Comparison of ENCODE assay signal across 1 cellular context in the genomic region with DNA sequence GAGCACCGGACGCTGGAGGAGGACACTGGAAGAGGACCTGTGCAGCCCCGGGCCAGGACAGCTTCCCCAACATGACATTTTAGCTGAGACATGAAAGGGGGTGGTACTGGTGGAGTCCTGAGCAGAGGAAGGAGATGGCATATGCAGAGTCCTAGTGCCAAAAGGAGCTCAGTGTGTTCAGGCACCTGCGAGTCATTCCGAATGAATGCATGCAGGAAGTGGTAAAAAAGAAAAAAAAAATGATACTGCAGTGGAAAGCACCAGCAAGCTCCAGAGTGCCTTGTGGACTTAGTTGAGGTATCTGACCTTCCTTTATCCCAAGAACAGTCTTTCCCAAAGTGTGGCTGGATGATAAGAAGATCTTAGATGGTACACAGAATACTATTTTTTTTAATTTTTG.
TF ChIP-seq lines count a peak whose summit lies in the region.

No MANE protein-coding gene starts in this region.

TF ChIP-seq in IMR-90, 13 proteins besides CTCF, POLR2A, EP300 and RAD21:
- TF ChIP-seq, protein P1, sequence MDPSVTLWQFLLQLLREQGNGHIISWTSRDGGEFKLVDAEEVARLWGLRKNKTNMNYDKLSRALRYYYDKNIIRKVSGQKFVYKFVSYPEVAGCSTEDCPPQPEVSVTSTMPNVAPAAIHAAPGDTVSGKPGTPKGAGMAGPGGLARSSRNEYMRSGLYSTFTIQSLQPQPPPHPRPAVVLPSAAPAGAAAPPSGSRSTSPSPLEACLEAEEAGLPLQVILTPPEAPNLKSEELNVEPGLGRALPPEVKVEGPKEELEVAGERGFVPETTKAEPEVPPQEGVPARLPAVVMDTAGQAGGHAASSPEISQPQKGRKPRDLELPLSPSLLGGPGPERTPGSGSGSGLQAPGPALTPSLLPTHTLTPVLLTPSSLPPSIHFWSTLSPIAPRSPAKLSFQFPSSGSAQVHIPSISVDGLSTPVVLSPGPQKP (IDR thresholded peaks at IDR 0.05; ENCODE audit: borderline replicate concordance, low read depth, low read length) = no peak
- no peak for TF ChIP-seq RCOR1 (IDR thresholded peaks at IDR 0.05; ENCODE audit: insufficient replicate concordance, low read length)
- TF ChIP-seq CEBPB (IDR thresholded peaks at IDR 0.05; ENCODE audit: low read depth, low read length) = no peak
- 0 out of 2 replicates have a peak, but pooled peaks have one; percentile 10 for TF ChIP-seq FOS (IDR thresholded peaks at IDR 0.05; ENCODE audit: low read depth, low read length)
- no peak for TF ChIP-seq CHD1 (IDR thresholded peaks at IDR 0.05; ENCODE audit: low read depth, low read length)
- TF ChIP-seq, protein P2, sequence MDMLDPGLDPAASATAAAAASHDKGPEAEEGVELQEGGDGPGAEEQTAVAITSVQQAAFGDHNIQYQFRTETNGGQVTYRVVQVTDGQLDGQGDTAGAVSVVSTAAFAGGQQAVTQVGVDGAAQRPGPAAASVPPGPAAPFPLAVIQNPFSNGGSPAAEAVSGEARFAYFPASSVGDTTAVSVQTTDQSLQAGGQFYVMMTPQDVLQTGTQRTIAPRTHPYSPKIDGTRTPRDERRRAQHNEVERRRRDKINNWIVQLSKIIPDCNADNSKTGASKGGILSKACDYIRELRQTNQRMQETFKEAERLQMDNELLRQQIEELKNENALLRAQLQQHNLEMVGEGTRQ (IDR thresholded peaks at IDR 0.05; ENCODE audit: low read depth, low read length) = no peak
